ENCODE assay signal across 12 cellular contexts in the genomic region with DNA sequence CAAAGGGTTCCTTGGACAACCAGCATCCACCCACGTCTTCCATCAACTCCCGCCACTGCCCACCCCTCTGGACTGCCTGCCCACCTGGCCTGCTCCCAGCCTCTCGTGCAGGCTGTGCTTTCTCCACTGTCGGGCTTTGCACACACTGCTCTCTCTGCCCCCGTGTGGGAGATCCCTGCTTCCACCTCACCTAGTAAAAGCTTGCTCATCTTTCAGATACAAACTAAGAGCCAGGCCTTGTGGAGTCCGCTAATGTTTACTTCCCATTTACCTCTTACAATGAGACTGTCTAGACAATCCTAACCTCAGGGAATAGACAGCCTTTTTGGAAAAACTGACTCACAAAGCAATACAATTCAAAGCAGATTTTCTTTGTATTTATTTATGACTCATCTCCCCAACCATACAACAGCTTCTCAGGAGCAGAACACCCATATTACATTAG.
DNase-seq lines count a peak whose midpoint lies in the region; ATAC-seq and TF ChIP-seq lines count a peak whose summit lies in the region.
"Had no signal": no experiment of that assay in that cellular context is flagged by ENCODE, and none has a peak within 500 bp of the region (broad histone marks: within the 10 kb centered on the region; RNA-seq: fewer than 3 reads in every experiment).

No MANE protein-coding gene starts in this region.

- no peaks in the 10 kb centered on the region for H3K9me3 Mint-ChIP-seq in WTC11
- H3K9me3 Mint-ChIP-seq: CD8-positive, alpha-beta T cell; natural killer cell treated with Interleukin-12 subunit alpha and Interleukin-12 subunit beta and Interleukin-15 and Interleukin-18, amount 100 ng/mL, for 72 hours; T-helper 2 cell treated with Interferon-gamma antibody and Interleukin-4, amounts not matched to agents 5 μg/mL and 100 μg/mL, for 36 hours had no signal

- H3K4me3 Mint-ChIP-seq in WTC11, result no peak overlapping the region
- H3K4me3 Mint-ChIP-seq: CD8-positive, alpha-beta T cell; natural killer cell treated with Interleukin-12 subunit alpha and Interleukin-12 subunit beta and Interleukin-15 and Interleukin-18, amount 100 ng/mL, for 72 hours; T-helper 2 cell treated with Interferon-gamma antibody and Interleukin-4, amounts not matched to agents 5 μg/mL and 100 μg/mL, for 36 hours had no signal

- CTCF ChIA-PET in WTC11 (lab: Charles Lee), result no interaction called here

- no peak overlapping the region for H3K4me3 ChIP-seq in foreskin fibroblast (ENCODE audit: low read depth in 1 of 2, low read length in 2 of 2)

- DNase-seq in AG08395 (ENCODE audit: low spot score) (peak; percentile 59), GM04504 (ENCODE audit: low read depth) (peak; percentile 22), WTC11 (ENCODE audit: low spot score) (no peak), foreskin fibroblast (peak; percentile 24 to 65), activated gamma-delta T cell (lab: John Stamatoyannopoulos, UW) (no peak), SIG-M5 treated with dmso at 0.1 percent for 504 hours (lab: John Stamatoyannopoulos, UW; ENCODE audit: unreplicated experiment) (no peak)
- DNase-seq: CD8-positive, alpha-beta T cell; NCI-H774 had no signal

- H3K4me1 Mint-ChIP-seq in WTC11, result peaks cover 36% of the 10 kb centered on the region

- TF ChIP-seq CTCF in WTC11 (IDR thresholded peaks at IDR 0.05) (no peak), foreskin fibroblast (IDR thresholded peaks at IDR 0.05; ENCODE audit: low read depth, low read length) (peak; percentile 8)

- H3K27me3 Mint-ChIP-seq in WTC11 (ENCODE audit: low read depth), result no peaks in the 10 kb centered on the region
- H3K27me3 Mint-ChIP-seq: natural killer cell treated with Interleukin-12 subunit alpha and Interleukin-12 subunit beta and Interleukin-15 and Interleukin-18, amount 100 ng/mL, for 72 hours had no signal

- H3K36me3 Mint-ChIP-seq in WTC11, result peaks cover 43% of the 10 kb centered on the region

- H3K27ac Mint-ChIP-seq in WTC11, result peak overlapping the region; percentile 12; the same call in 1 of the 2 replicates
- H3K27ac Mint-ChIP-seq: CD8-positive, alpha-beta T cell; T-helper 2 cell treated with Interferon-gamma antibody and Interleukin-4, amounts not matched to agents 5 μg/mL and 100 μg/mL, for 36 hours had no signal

- ATAC-seq in WTC11 (no peak), GM19035 (IDR thresholded peaks at IDR 0.05; ENCODE audit: unreplicated experiment) (no peak), GM18868 (IDR thresholded peaks at IDR 0.05; ENCODE audit: unreplicated experiment) (no peak)
- ATAC-seq: CD8-positive, alpha-beta T cell; natural killer cell treated with Interleukin-12 subunit alpha and Interleukin-12 subunit beta and Interleukin-15 and Interleukin-18, amount 100 ng/mL, for 72 hours had no signal

- POLR2A ChIA-PET in WTC11 (lab: Charles Lee), result no interaction called here

TF ChIP-seq in WTC11, 78 proteins besides CTCF, POLR2A, EP300 and RAD21:
- TF ChIP-seq, protein P1, sequence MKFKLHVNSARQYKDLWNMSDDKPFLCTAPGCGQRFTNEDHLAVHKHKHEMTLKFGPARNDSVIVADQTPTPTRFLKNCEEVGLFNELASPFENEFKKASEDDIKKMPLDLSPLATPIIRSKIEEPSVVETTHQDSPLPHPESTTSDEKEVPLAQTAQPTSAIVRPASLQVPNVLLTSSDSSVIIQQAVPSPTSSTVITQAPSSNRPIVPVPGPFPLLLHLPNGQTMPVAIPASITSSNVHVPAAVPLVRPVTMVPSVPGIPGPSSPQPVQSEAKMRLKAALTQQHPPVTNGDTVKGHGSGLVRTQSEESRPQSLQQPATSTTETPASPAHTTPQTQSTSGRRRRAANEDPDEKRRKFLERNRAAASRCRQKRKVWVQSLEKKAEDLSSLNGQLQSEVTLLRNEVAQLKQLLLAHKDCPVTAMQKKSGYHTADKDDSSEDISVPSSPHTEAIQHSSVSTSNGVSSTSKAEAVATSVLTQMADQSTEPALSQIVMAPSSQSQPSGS (CRISPR knock-in tag; IDR thresholded peaks at IDR 0.05; ENCODE audit: borderline replicate concordance, low read depth), result no peak
- no peak for TF ChIP-seq PRRX2 (CRISPR knock-in tag; IDR thresholded peaks at IDR 0.05)
- no peak for TF ChIP-seq E2F5 (CRISPR knock-in tag; IDR thresholded peaks at IDR 0.05)
- no peak for TF ChIP-seq ZNF396 (CRISPR knock-in tag; IDR thresholded peaks at IDR 0.05; ENCODE audit: borderline replicate concordance)
- TF ChIP-seq RELA (CRISPR knock-in tag; IDR thresholded peaks at IDR 0.05; ENCODE audit: borderline replicate concordance), result no peak

Comparison
In these comparisons a context has a peak if more than half of its experiments do, and no peak if none do; other contexts are left out.
1. DNase-seq: peak in AG08395 (single experiment), GM04504 (single experiment) and foreskin fibroblast (2 of 2); none in WTC11 (single experiment), activated gamma-delta T cell (single experiment) and SIG-M5 treated with dmso at 0.1 percent for 504 hours (single experiment).